ENCODE assay signal across 31 cellular contexts in the genomic region with DNA sequence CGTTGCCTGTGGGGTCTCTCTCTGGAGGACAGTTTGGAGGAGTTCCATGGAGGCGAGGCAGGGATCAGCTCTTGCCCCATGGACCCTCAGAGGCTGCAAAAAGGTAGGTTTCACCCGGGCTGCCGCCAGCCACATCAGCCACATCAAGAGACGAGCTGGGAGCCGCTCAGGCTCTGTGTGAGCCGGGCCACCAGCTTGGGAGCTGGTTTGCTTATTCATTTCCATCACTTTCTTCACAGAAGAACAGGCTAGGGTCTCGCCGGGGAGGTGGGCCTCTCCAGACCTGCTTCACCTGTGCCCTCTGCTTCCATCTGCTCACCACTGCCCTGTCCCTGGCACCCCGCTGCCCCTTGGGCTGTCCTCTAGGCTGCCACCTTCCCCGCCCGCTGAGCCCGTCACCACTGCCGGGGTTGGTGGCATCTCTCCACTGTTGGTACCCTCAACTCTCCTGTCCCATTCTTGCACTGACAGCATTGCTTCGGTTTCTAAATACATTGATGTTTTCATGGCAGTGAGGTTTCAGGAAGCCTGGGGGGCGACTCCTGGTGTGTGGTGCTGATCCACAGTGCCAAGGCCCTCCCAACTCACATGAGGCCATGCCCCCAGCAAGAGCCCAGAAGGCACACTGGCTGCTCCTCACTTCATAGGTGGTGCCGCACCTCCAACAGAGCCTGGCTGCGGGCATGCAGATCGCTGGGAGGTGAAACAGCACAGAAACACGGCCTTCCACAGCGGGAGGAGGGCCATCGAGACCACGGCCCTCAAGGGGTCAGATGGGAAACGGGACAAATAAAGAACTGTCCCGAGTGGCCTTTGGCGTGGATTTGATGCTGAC. TPM values are rescaled to one million over a fixed set of nuclear protein-coding genes. Genes with fewer than 3 reads are reported as not detected.
"Had no signal": no experiment of that assay in that cellular context is flagged by ENCODE, and none has a peak within 500 bp of the region (broad histone marks: within the 10 kb centered on the region; RNA-seq: fewer than 3 reads in every experiment).

No MANE protein-coding gene starts in this region.

- H3K4me2 ChIP-seq: neural progenitor cell had no signal

- ATAC-seq: esophagus mucosa; gastroesophageal sphincter; heart right ventricle; left ventricle myocardium superior; psoas muscle; right cardiac atrium; stimulated activated naive B cell treated with anti-CD40 and anti-IgM and Interleukin-4, amounts not matched to agents 10 μg/mL and 1 μg/mL and 100 μg/mL, for 72 hours; upper lobe of right lung had no signal

- H3K27ac Mint-ChIP-seq: dendritic cell treated with granulocyte-macrophage colony-stimulating factor and Interleukin-4, amounts not matched to agents 40 ng/mL and 50 ng/mL, for 4 days; endodermal cell; immature natural killer cell; memory B cell; neural progenitor cell; stimulated activated naive B cell treated with anti-CD40 and anti-IgM and Interleukin-4, amounts not matched to agents 10 μg/mL and 1 μg/mL and 100 μg/mL, for 72 hours; stimulated activated naive CD8-positive, alpha-beta T cell treated with anti-CD3 and anti-CD28 coated beads, Interleukin-15, Interleukin-2, amounts not matched to agents 100 ng/mL and 50 ng/mL, for 24 hours had no signal

- H3K27me3 ChIP-seq: colonic mucosa, gastroesophageal sphincter, neural progenitor cell, spleen, tibial nerve, upper lobe of right lung, uterus had no signal

- H3K27me3 Mint-ChIP-seq: dendritic cell treated with granulocyte-macrophage colony-stimulating factor and Interleukin-4, amounts not matched to agents 40 ng/mL and 50 ng/mL, for 4 days; memory B cell; stimulated activated naive B cell treated with anti-CD40 and anti-IgM and Interleukin-4, amounts not matched to agents 10 μg/mL and 1 μg/mL and 100 μg/mL, for 72 hours; stimulated activated naive CD8-positive, alpha-beta T cell treated with anti-CD3 and anti-CD28 coated beads, Interleukin-15, Interleukin-2, amounts not matched to agents 100 ng/mL and 50 ng/mL, for 24 hours had no signal

- H3K9me3 Mint-ChIP-seq: dendritic cell treated with granulocyte-macrophage colony-stimulating factor and Interleukin-4, amounts not matched to agents 40 ng/mL and 50 ng/mL, for 4 days; immature natural killer cell; memory B cell; stimulated activated naive B cell treated with anti-CD40 and anti-IgM and Interleukin-4, amounts not matched to agents 10 μg/mL and 1 μg/mL and 100 μg/mL, for 72 hours; stimulated activated naive CD8-positive, alpha-beta T cell treated with anti-CD3 and anti-CD28 coated beads, Interleukin-15, Interleukin-2, amounts not matched to agents 100 ng/mL and 50 ng/mL, for 24 hours had no signal

- H3K36me3 ChIP-seq: colonic mucosa, neural progenitor cell, thoracic aorta, upper lobe of right lung, uterus had no signal

- H3K27ac ChIP-seq: colonic mucosa, epithelial cell of prostate, gastroesophageal sphincter, heart right ventricle, neural progenitor cell, psoas muscle, skin epidermis, spleen, thoracic aorta, tibial nerve, upper lobe of right lung, uterus had no signal

- H3K4me3 Mint-ChIP-seq: dendritic cell treated with granulocyte-macrophage colony-stimulating factor and Interleukin-4, amounts not matched to agents 40 ng/mL and 50 ng/mL, for 4 days; endodermal cell; immature natural killer cell; memory B cell; nephron; neural progenitor cell; stimulated activated naive B cell treated with anti-CD40 and anti-IgM and Interleukin-4, amounts not matched to agents 10 μg/mL and 1 μg/mL and 100 μg/mL, for 72 hours; stimulated activated naive CD8-positive, alpha-beta T cell treated with anti-CD3 and anti-CD28 coated beads, Interleukin-15, Interleukin-2, amounts not matched to agents 100 ng/mL and 50 ng/mL, for 24 hours had no signal

- H3K36me3 Mint-ChIP-seq: immature natural killer cell had no signal

- H3K4me1 ChIP-seq: colonic mucosa, gastroesophageal sphincter, heart right ventricle, neural progenitor cell, psoas muscle, spleen, tibial nerve, upper lobe of right lung, uterus had no signal

- H3K9me3 ChIP-seq: colonic mucosa, gastroesophageal sphincter, heart right ventricle, psoas muscle, spleen, thoracic aorta, tibial nerve, upper lobe of right lung, uterus had no signal

- DNase-seq: colonic mucosa; effector CD8-positive, alpha-beta T cell; endodermal cell; foreskin fibroblast; heart right ventricle; hypothalamus; immature natural killer cell; islet precursor cell; left ventricle myocardium superior; right cardiac atrium; spleen; stimulated activated CD4-positive, alpha-beta T cell treated with anti-CD3 and anti-CD28 coated beads, Interleukin-4, amount 100 ng/mL, for 4 hours; stimulated activated naive B cell treated with anti-CD40 and anti-IgM and Interleukin-4, amounts not matched to agents 10 μg/mL and 1 μg/mL and 100 μg/mL, for 72 hours; upper lobe of right lung; uterus had no signal

- H2AFZ ChIP-seq: neural progenitor cell had no signal

- H3K4me3 ChIP-seq: colonic mucosa, gastroesophageal sphincter, heart right ventricle, lung, neural progenitor cell, psoas muscle, skin epidermis, spleen, thoracic aorta, tibial nerve, upper lobe of right lung, uterus had no signal

- H3K4me1 Mint-ChIP-seq: endodermal cell; immature natural killer cell; memory B cell; neural progenitor cell; stimulated activated naive B cell treated with anti-CD40 and anti-IgM and Interleukin-4, amounts not matched to agents 10 μg/mL and 1 μg/mL and 100 μg/mL, for 72 hours had no signal

RNA-seq across cellular contexts. Expression of a gene that starts 44.4 kb away (rescaled TPM):
- total RNA-seq: mononuclear cell had no signal

RNA-seq across cellular contexts. Expression of a gene that starts 49.2 kb away (rescaled TPM):
- total RNA-seq: cerebellum, colonic mucosa, endodermal cell, esophagus mucosa, gastroesophageal sphincter, heart right ventricle, left ventricle myocardium superior, lung, osteocyte, psoas muscle, right cardiac atrium, spleen, thoracic aorta, tibial nerve, uterus had no signal
